In genomic region chr5:135151256-135151655, GRCh38 we compare ENCODE assay signal across 22 cellular contexts.
"Had no signal": no experiment of that assay in that cellular context is flagged by ENCODE, and none has a peak within 500 bp of the region (broad histone marks: within the 10 kb centered on the region; RNA-seq: fewer than 3 reads in every experiment).

No MANE protein-coding gene starts in this region.

- H3K9me3 ChIP-seq: colonic mucosa, left ventricle myocardium inferior, lower lobe of right lung, psoas muscle, suprapubic skin, thyroid gland, upper lobe of left lung, uterus had no signal

- H3K4me3 ChIP-seq: colonic mucosa, hepatocyte, left ventricle myocardium inferior, lower lobe of right lung, psoas muscle, smooth muscle cell, suprapubic skin, thyroid gland, upper lobe of left lung, uterus had no signal

- H3K27ac ChIP-seq: colonic mucosa, hepatocyte, left ventricle myocardium inferior, lower lobe of right lung, psoas muscle, suprapubic skin, thyroid gland, upper lobe of left lung, uterus had no signal

- H2AFZ ChIP-seq: hepatocyte had no signal

- H3K27ac Mint-ChIP-seq: memory B cell, naive B cell, nephron had no signal

- ATAC-seq: left cardiac atrium, lower lobe of right lung, psoas muscle had no signal

- FAIRE-seq: kidney had no signal

- H3K4me2 ChIP-seq: hepatocyte, smooth muscle cell had no signal

- H3K4me1 ChIP-seq: colonic mucosa, left ventricle myocardium inferior, lower lobe of right lung, psoas muscle, suprapubic skin, thyroid gland, upper lobe of left lung, uterus had no signal

- H3K4me3 Mint-ChIP-seq: memory B cell, naive B cell, nephron had no signal

- H3K4me1 Mint-ChIP-seq: memory B cell, naive B cell, nephron had no signal

- H3K36me3 ChIP-seq: colonic mucosa, left ventricle myocardium inferior, lower lobe of right lung, suprapubic skin, thyroid gland, upper lobe of left lung, uterus had no signal

- H3K79me2 ChIP-seq: hepatocyte had no signal

- DNase-seq: colonic mucosa; dermis blood vessel endothelial cell; effector CD4-positive, alpha-beta T cell; foreskin melanocyte; head of caudate nucleus; kidney; left cardiac atrium; left ventricle myocardium inferior; lower lobe of right lung; naive B cell; psoas muscle; retina; stimulated activated CD4-positive, alpha-beta T cell treated with anti-CD3 and anti-CD28 coated beads, Interleukin-2, amount 100 ng/mL, for 48 hours; stimulated activated naive CD4-positive, alpha-beta T cell treated with Interleukin-2 at 50 U/mL for 16 hours; thyroid gland; upper lobe of left lung; uterus had no signal

- H3K27me3 ChIP-seq: colonic mucosa, hepatocyte, suprapubic skin, thyroid gland, upper lobe of left lung, uterus had no signal
